1 cellular context compared by ENCODE assay signal in genomic region chr5:81740758-81741157, GRCh38.
TF ChIP-seq lines count a peak whose summit lies in the region.

No MANE protein-coding gene starts in this region.

TF ChIP-seq in K562, 482 proteins besides CTCF, POLR2A, EP300 and RAD21:
- TF ChIP-seq ZNF232 (CRISPR knock-in tag; IDR thresholded peaks at IDR 0.05) (no peak), ZNF316 (IDR thresholded peaks at IDR 0.05) (peak; percentile 78), C11orf30 (IDR thresholded peaks at IDR 0.05; ENCODE audit: low read depth) (peak; percentile 55)
